8 cellular contexts compared by ENCODE assay signal in genomic region chr20:61886721-61887658, GRCh38.
A peak's percentile ranks its signal among the peaks of the same experiment; 100 is the strongest.
DNase-seq lines count a peak whose midpoint lies in the region; ATAC-seq lines count a peak whose summit lies in the region.

No MANE protein-coding gene starts in this region.

- H4K20me1 ChIP-seq in BLaER1: peaks cover 14% of the 10 kb centered on the region

- H3K4me2 ChIP-seq in BLaER1: peak overlapping the region; percentile 87

- DNase-seq in NCI-H748 (lab: John Stamatoyannopoulos, UW; ENCODE audit: unreplicated experiment): peak; percentile 61
- peak; percentile 22 for DNase-seq in adipocyte (ENCODE audit: low read depth)
- peak; percentile 89 for DNase-seq in iPS-NIHi11 (ENCODE audit: low spot score)
- DNase-seq in stimulated activated CD4-positive, alpha-beta T cell treated with anti-CD3 and anti-CD28 coated beads, Interleukin-2, amount 100 ng/mL, for 48 hours: peak; percentile 11 to 40

- ATAC-seq in GM18498 (IDR thresholded peaks at IDR 0.05; ENCODE audit: unreplicated experiment) (peak; percentile 45), GM21390 (IDR thresholded peaks at IDR 0.05; ENCODE audit: unreplicated experiment) (no peak), GM18867 (IDR thresholded peaks at IDR 0.05; ENCODE audit: unreplicated experiment) (no peak)

- H3K27me3 ChIP-seq in BLaER1 (no peaks in the 10 kb centered on the region), adipocyte (replicated peaks; ENCODE audit: control insufficient read depth, insufficient read depth, low read length) (peaks cover 21% of the 10 kb centered on the region)

- H3K9ac ChIP-seq in BLaER1 (peak overlapping the region; percentile 46; the same call in 1 of the 2 replicates), adipocyte (ENCODE audit: low read length) (no peak overlapping the region)

- H3K4me1 ChIP-seq in BLaER1 (peaks cover 69% of the 10 kb centered on the region), adipocyte (ENCODE audit: control insufficient read depth, insufficient read depth, low read length) (no peaks in the 10 kb centered on the region)

- H3K36me3 ChIP-seq in BLaER1 (no peaks in the 10 kb centered on the region), adipocyte (ENCODE audit: control insufficient read depth, insufficient read depth, low read length, severe bottlenecking) (no peaks in the 10 kb centered on the region)

- H3K4me3 ChIP-seq in BLaER1 (no peak overlapping the region), adipocyte (ENCODE audit: low read length) (no peak overlapping the region)

- H3K27ac ChIP-seq in BLaER1: peak overlapping the region; percentile 19; the same call in 1 of the 2 replicates

- H3K9me3 ChIP-seq in BLaER1: no peaks in the 10 kb centered on the region
- H3K9me3 ChIP-seq in adipocyte (ENCODE audit: control insufficient read depth, low read length): no peaks in the 10 kb centered on the region

Comparison
In these comparisons a context has a peak if more than half of its experiments do, and no peak if none do; other contexts are left out.
1. DNase-seq: peak in every context shown above with its lines; median percentile 89 in iPS-NIHi11; 61 in NCI-H748; 26 in stimulated activated CD4-positive, alpha-beta T cell treated with anti-CD3 and anti-CD28 coated beads, Interleukin-2, amount 100 ng/mL, for 48 hours; 22 in adipocyte.